In the genomic region with DNA sequence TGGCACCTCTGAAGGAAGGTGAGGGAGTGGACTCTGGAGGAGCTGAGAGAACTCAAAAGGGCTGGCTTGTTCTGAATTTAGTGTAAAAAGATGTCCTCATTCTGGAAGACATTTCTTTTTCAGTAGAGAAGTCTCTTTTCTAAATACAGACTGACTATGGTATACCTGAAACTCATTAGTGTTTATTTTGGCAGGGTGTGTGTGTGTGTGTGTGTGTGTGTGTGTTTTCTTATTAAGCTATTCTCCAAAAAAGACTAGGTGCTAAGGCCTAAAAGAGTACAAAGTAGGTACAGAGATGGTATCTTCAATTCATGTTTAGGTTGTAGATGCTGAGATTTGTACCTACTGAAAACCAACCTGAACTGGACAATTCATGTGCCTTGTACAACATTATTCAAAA, we compare ENCODE assay signal across 1 cellular context.
TF ChIP-seq lines count a peak whose summit lies in the region.

No MANE protein-coding gene starts in this region.

TF ChIP-seq in HepG2, 621 proteins besides CTCF, POLR2A, EP300 and RAD21 (continued from another document):
- TF ChIP-seq BCLAF1 (IDR thresholded peaks at IDR 0.05): no peak
- no peak for TF ChIP-seq KDM1A (CRISPR knock-in tag; IDR thresholded peaks at IDR 0.05)
- TF ChIP-seq ZNF253 (CRISPR knock-in tag; IDR thresholded peaks at IDR 0.05; ENCODE audit: borderline replicate concordance): no peak
- TF ChIP-seq ATRX (CRISPR knock-in tag; IDR thresholded peaks at IDR 0.05; ENCODE audit: borderline replicate concordance): no peak
- TF ChIP-seq FOXO1 (CRISPR knock-in tag; IDR thresholded peaks at IDR 0.05): no peak
- TF ChIP-seq RERE (CRISPR knock-in tag; IDR thresholded peaks at IDR 0.05; ENCODE audit: low read depth): no peak
- no peak for TF ChIP-seq KAT8 (CRISPR knock-in tag; IDR thresholded peaks at IDR 0.05)
